Comparison of ENCODE assay signal across 9 cellular contexts in the genomic region with DNA sequence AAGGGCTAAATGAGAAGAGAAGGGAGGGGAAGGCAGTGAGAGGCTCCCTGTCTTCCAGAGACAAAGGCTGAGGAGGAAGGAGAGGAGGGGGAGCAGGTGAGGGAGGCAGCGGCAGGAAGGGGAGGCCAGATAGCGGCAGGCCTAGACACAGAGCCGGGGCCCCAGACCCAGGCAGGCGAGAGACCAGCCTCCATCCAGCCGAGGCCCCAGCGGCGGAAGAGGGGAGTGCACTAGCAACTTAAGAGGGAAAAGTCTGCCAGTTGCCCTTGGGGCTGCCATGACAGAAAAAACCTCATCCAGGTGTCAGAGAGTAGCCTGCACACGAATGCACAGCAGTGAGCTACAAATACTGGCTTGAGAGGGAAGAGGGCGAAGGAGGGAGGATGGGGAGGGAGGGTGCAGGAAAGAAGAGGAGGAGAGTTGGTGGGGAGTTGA. TPM values are rescaled to one million over a fixed set of nuclear protein-coding genes. Genes with fewer than 3 reads are reported as not detected.
DNase-seq lines count a peak whose midpoint lies in the region; ATAC-seq, FAIRE-seq and TF ChIP-seq lines count a peak whose summit lies in the region.
"Had no signal": no experiment of that assay in that cellular context is flagged by ENCODE, and none has a peak within 500 bp of the region (broad histone marks: within the 10 kb centered on the region; RNA-seq: fewer than 3 reads in every experiment).

No MANE protein-coding gene starts in this region.

- 0 out of 2 replicates have a peak, but pooled peaks have one; percentile 32 for TF ChIP-seq RAD21 in HepG2 (CRISPR knock-in tag; IDR thresholded peaks at IDR 0.05)

- TF ChIP-seq EP300 in HepG2 (IDR thresholded peaks at IDR 0.05; ENCODE audit: low read depth in 2 of 2, low read length in 2 of 2) (no peak), HepG2 (CRISPR knock-in tag; IDR thresholded peaks at IDR 0.05; ENCODE audit: borderline replicate concordance) (no peak), esophagus muscularis mucosa (IDR thresholded peaks at IDR 0.05) (no peak)

- no peaks in the 10 kb centered on the region for H3K27me3 ChIP-seq in HepG2 (ENCODE audit: control insufficient read depth in 1 of 2, insufficient read depth in 2 of 2, low read length in 2 of 2)
- no peaks in the 10 kb centered on the region for H3K27me3 ChIP-seq in esophagus muscularis mucosa

- 29% methylated on average over 8 of the region's 9 CpGs for WGBS in HepG2 (ENCODE audit: low lambda C conversion rate)
- WGBS in esophagus muscularis mucosa, result 39% methylated on average over 9 of the region's 9 CpGs

- H3K9ac ChIP-seq in HepG2 (ENCODE audit: insufficient read depth, low read depth, low read length), result no peak overlapping the region

- H3K79me2 ChIP-seq in HepG2 (ENCODE audit: insufficient read depth, low read length), result no peaks in the 10 kb centered on the region

- H3K4me3 ChIP-seq in HepG2 (replicated peaks in 1 of 3; ENCODE audit: insufficient read depth in 1 of 3, low read depth in 2 of 3, low read length in 3 of 3) (no peak overlapping the region), esophagus muscularis mucosa (no peak overlapping the region)

- peak overlapping the region; percentile 17 for H3K27ac ChIP-seq in HepG2 (ENCODE audit: extremely low read length, insufficient read depth, low read length)
- no peak overlapping the region for H3K27ac ChIP-seq in esophagus muscularis mucosa (replicated peaks in 1 of 4)

- POLR2A ChIA-PET in HepG2 (lab: Yijun Ruan, JAX), result no interaction called here

- peak overlapping the region; percentile 59 for H2AFZ ChIP-seq in HepG2 (ENCODE audit: low read length)

- peak; percentile 76 for ATAC-seq in HepG2
- no peak for ATAC-seq in GM21381 (IDR thresholded peaks at IDR 0.05; ENCODE audit: unreplicated experiment)

- peaks cover 87% of the 10 kb centered on the region for H3K4me1 ChIP-seq in HepG2 (ENCODE audit: insufficient read depth, low read length)
- H3K4me1 ChIP-seq in esophagus muscularis mucosa, result peaks cover 4 to 13% (median 5%) of the 10 kb centered on the region in 4 donors

- no peak overlapping the region for H3K4me2 ChIP-seq in HepG2 (ENCODE audit: low read depth, low read length)

- H3K36me3 ChIP-seq in HepG2 (replicated peaks in 1 of 2; ENCODE audit: control insufficient read depth in 1 of 2, insufficient read depth in 2 of 2, low read length in 2 of 2), result no peaks in the 10 kb centered on the region
- no peaks in the 10 kb centered on the region for H3K36me3 ChIP-seq in esophagus muscularis mucosa

- BruUV-seq in HepG2 (replicated peaks; lab: Mats Ljungman, UMichigan), result no TSS peak

- no peaks in the 10 kb centered on the region for H4K20me1 ChIP-seq in HepG2 (ENCODE audit: insufficient read depth, low read length)

- CTCF ChIA-PET in HepG2 (lab: Yijun Ruan, JAX; ENCODE audit: low intra/inter-chr PET ratio, low total read pairs), result no interaction called here

- H3K9me3 ChIP-seq in HepG2 (ENCODE audit: low read length) (no peaks in the 10 kb centered on the region), esophagus muscularis mucosa (no peaks in the 10 kb centered on the region)

- TF ChIP-seq CTCF in HepG2 (CRISPR knock-in tag; IDR thresholded peaks at IDR 0.05) (peak; percentile 55), esophagus muscularis mucosa (IDR thresholded peaks at IDR 0.05) (peak in 1 of 3 experiments; percentile 30)

- intact Hi-C loops in HepG2 (cut with micrococcal nuclease; ENCODE audit: unreplicated experiment), result no loop called here
- intact Hi-C loops in esophagus muscularis mucosa (cut with DNase I), result loop anchor here (10.0 kb wide), 1 partner anchor 99 kb away; no protein-coding TSS in a partner anchor

- in situ Hi-C loops in HepG2 (cut with HindIII; ENCODE audit: extremely low pct_ligation_motif_present, low pct_unique_long_range_greater_than_20kb), result no loop called here

- peak; percentile 15 for DNase-seq in DMS114 treated with DMSO at 0.1 percent for 48 hours (lab: John Stamatoyannopoulos, UW; ENCODE audit: unreplicated experiment)
- peak; percentile 17 for DNase-seq in NCI-H1092 treated with DMSO at 0.1 percent for 48 hours (lab: John Stamatoyannopoulos, UW)
- DNase-seq in activated naive CD4-positive, alpha-beta T cell treated with Interleukin-2 at 50 U/mL for 16 hours, result peak; percentile 24
- DNase-seq in HepG2 (ENCODE audit: low spot score), result peak; percentile 59
- no peak for DNase-seq in NCI-H774 (lab: John Stamatoyannopoulos, UW)
- no peak for DNase-seq in NCI-H226
- DNase-seq in esophagus muscularis mucosa (ENCODE audit: extremely low spot score), result no peak

- TF ChIP-seq POLR2A in HepG2 (IDR thresholded peaks at IDR 0.05; ENCODE audit: insufficient read depth in 1 of 2, low read depth in 2 of 2, low read length in 2 of 2) (no peak), esophagus muscularis mucosa (IDR thresholded peaks at IDR 0.05; ENCODE audit: low read depth) (no peak)

- FAIRE-seq in HepG2 (lab: Jason Lieb, UNC), result no peak

TF ChIP-seq in HepG2, 621 proteins besides CTCF, POLR2A, EP300 and RAD21 (continues in another document):
- TF ChIP-seq ZIK1 (CRISPR knock-in tag; IDR thresholded peaks at IDR 0.05; ENCODE audit: borderline replicate concordance, low read depth), result no peak
- TF ChIP-seq ZNF263 (CRISPR knock-in tag; IDR thresholded peaks at IDR 0.05), result peak; percentile 61; the same call in 1 of the 2 replicates
- TF ChIP-seq CC2D1A (CRISPR knock-in tag; IDR thresholded peaks at IDR 0.05), result no peak
- peak; percentile 60; the same call in 1 of the 2 replicates for TF ChIP-seq ZBTB38 (CRISPR knock-in tag; IDR thresholded peaks at IDR 0.05)
- TF ChIP-seq, protein P1, sequence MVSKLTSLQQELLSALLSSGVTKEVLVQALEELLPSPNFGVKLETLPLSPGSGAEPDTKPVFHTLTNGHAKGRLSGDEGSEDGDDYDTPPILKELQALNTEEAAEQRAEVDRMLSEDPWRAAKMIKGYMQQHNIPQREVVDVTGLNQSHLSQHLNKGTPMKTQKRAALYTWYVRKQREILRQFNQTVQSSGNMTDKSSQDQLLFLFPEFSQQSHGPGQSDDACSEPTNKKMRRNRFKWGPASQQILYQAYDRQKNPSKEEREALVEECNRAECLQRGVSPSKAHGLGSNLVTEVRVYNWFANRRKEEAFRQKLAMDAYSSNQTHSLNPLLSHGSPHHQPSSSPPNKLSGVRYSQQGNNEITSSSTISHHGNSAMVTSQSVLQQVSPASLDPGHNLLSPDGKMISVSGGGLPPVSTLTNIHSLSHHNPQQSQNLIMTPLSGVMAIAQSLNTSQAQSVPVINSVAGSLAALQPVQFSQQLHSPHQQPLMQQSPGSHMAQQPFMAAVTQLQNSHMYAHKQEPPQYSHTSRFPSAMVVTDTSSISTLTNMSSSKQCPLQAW (CRISPR knock-in tag; IDR thresholded peaks at IDR 0.05), result no peak
- TF ChIP-seq ZFX (CRISPR knock-in tag; IDR thresholded peaks at IDR 0.05; ENCODE audit: low read depth), result peak; percentile 56; the same call in 1 of the 2 replicates
- TF ChIP-seq ZNF33B (CRISPR knock-in tag; IDR thresholded peaks at IDR 0.05), result 0 out of 2 replicates have a peak, but pooled peaks have one; percentile 36
- peak; percentile 5; the same call in 1 of the 2 replicates for TF ChIP-seq TGIF2 (CRISPR knock-in tag; IDR thresholded peaks at IDR 0.05)
- TF ChIP-seq, protein P2, sequence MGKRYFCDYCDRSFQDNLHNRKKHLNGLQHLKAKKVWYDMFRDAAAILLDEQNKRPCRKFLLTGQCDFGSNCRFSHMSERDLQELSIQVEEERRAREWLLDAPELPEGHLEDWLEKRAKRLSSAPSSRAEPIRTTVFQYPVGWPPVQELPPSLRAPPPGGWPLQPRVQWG (CRISPR knock-in tag; IDR thresholded peaks at IDR 0.05; ENCODE audit: borderline replicate concordance, low read depth), result no peak
- 0 out of 2 replicates have a peak, but pooled peaks have one; percentile 10 for TF ChIP-seq STAG1 (CRISPR knock-in tag; IDR thresholded peaks at IDR 0.05)
- TF ChIP-seq SMC3 (IDR thresholded peaks at IDR 0.05; ENCODE audit: low read length), result peak; percentile 25
- TF ChIP-seq, protein P3, sequence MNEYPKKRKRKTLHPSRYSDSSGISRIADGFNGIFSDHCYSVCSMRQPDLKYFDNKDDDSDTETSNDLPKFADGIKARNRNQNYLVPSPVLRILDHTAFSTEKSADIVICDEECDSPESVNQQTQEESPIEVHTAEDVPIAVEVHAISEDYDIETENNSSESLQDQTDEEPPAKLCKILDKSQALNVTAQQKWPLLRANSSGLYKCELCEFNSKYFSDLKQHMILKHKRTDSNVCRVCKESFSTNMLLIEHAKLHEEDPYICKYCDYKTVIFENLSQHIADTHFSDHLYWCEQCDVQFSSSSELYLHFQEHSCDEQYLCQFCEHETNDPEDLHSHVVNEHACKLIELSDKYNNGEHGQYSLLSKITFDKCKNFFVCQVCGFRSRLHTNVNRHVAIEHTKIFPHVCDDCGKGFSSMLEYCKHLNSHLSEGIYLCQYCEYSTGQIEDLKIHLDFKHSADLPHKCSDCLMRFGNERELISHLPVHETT (CRISPR knock-in tag; conservative IDR thresholded peaks at IDR 0.05), result no peak
- TF ChIP-seq ZNF136 (CRISPR knock-in tag; IDR thresholded peaks at IDR 0.05; ENCODE audit: low read depth), result no peak
- 0 out of 2 replicates have a peak, but pooled peaks have one; percentile 9 for TF ChIP-seq SPEN (CRISPR knock-in tag; IDR thresholded peaks at IDR 0.05; ENCODE audit: low read depth)
- TF ChIP-seq ZFY (CRISPR knock-in tag; IDR thresholded peaks at IDR 0.05), result 0 out of 2 replicates have a peak, but pooled peaks have one; percentile 39

RNA-seq across cellular contexts. Expression of a gene that starts 46.7 kb away (rescaled TPM):
- total RNA-seq in HepG2 (2016; rRNA removed; fragmentation: Illumina TruSeq; extraction: Trizol), result not detected in 2 replicates
- not detected in 2 replicates for total RNA-seq in HepG2 (2016; cell fraction: cytosol; rRNA removed; fragmentation: Illumina TruSeq; extraction: Trizol; ENCODE audit: low read depth)
- not detected in 2 replicates for total RNA-seq in HepG2 (2016; cell fraction: insoluble cytoplasmic fraction; rRNA removed; fragmentation: Illumina TruSeq; extraction: Trizol)
- total RNA-seq in HepG2 (2016; cell fraction: membrane; rRNA removed; fragmentation: Illumina TruSeq; extraction: Trizol), result not detected in 2 replicates
- total RNA-seq in HepG2 (2016; cell fraction: nucleus; rRNA removed; fragmentation: Illumina TruSeq; extraction: Trizol), result not detected in 2 replicates
- not detected in 2 replicates for polyA plus RNA-seq in HepG2 (2011; rRNA removed)
- not detected in 2 replicates for polyA plus RNA-seq in HepG2 (2011; cell fraction: cytosol; rRNA removed)
- not detected in 2 replicates for polyA plus RNA-seq in HepG2 (2011; cell fraction: nucleus; rRNA removed)
- not detected in 2 replicates for polyA plus RNA-seq in HepG2 (2012)
- polyA plus RNA-seq in HepG2 (2016; cell fraction: cytosol; fragmentation: Illumina TruSeq; extraction: Trizol; ENCODE audit: low read depth), result not detected in 2 replicates
- not detected in 2 replicates for polyA plus RNA-seq in HepG2 (2016; cell fraction: insoluble cytoplasmic fraction; fragmentation: Illumina TruSeq; extraction: Trizol; ENCODE audit: low read depth)
- not detected in 2 replicates for polyA plus RNA-seq in HepG2 (2016; cell fraction: membrane; fragmentation: Illumina TruSeq; extraction: Trizol; ENCODE audit: low read depth)
- not detected in 2 replicates for polyA plus RNA-seq in HepG2 (2016; cell fraction: nucleus; fragmentation: Illumina TruSeq; extraction: Trizol; ENCODE audit: insufficient read depth, low read depth)
- not detected in 2 replicates for polyA minus RNA-seq in HepG2 (2011; rRNA and poly(A)+ RNA removed; ENCODE audit: low replicate concordance)
- not detected in 2 replicates for polyA minus RNA-seq in HepG2 (2011; cell fraction: cytosol; rRNA and poly(A)+ RNA removed)
- polyA minus RNA-seq in HepG2 (2011; cell fraction: nucleus; rRNA and poly(A)+ RNA removed), result not detected in 2 replicates
- not detected for total RNA-seq in esophagus muscularis mucosa
- total RNA-seq: glomerular endothelial cell had no signal

Comparison
In these comparisons a context has a peak if more than half of its experiments do, and no peak if none do; other contexts are left out.
1. DNase-seq: peak in DMS114 treated with DMSO at 0.1 percent for 48 hours (single experiment), NCI-H1092 treated with DMSO at 0.1 percent for 48 hours (single experiment), activated naive CD4-positive, alpha-beta T cell treated with Interleukin-2 at 50 U/mL for 16 hours (single experiment) and HepG2 (single experiment); none in NCI-H774 (single experiment), NCI-H226 (single experiment) and esophagus muscularis mucosa (single experiment).